Comparison of ENCODE assay signal across 24 cellular contexts in the genomic region with DNA sequence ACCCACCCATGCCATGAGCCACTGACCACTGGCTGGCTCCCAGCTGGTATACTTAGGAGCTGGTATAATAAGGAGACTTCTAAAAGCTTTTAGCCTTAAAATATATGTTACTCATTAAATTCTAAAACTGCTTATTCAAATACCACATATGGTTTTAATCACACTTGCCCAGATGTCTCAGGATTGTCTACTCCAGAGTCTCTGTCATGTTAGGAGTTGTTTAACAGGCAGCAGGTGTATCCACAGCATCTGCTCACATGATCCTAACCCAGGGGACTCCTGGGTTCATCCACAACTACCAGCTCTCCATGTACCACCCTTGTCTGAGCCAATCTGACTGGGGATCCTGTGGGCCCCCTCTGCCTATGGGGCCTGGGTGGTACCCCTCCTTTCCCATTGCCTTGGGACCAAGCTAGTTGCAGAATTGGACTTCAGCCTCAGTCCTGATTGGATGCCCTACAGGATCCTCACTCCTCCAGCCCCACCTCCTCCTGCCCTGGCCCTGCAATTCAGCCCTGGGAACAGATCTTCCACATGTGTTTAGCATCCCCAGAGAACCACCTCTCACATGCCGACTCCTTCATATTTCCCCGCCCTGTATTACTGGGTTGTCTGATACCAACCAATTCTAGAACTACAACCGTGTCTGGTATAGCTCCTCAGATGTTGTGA.
A peak's percentile ranks its signal among the peaks of the same experiment; 100 is the strongest.
DNase-seq lines count a peak whose midpoint lies in the region; ATAC-seq, FAIRE-seq and TF ChIP-seq lines count a peak whose summit lies in the region.
"Had no signal": no experiment of that assay in that cellular context is flagged by ENCODE, and none has a peak within 500 bp of the region (broad histone marks: within the 10 kb centered on the region; RNA-seq: fewer than 3 reads in every experiment).

No MANE protein-coding gene starts in this region.

- H3K27me3 ChIP-seq in adipocyte (replicated peaks; ENCODE audit: control insufficient read depth, insufficient read depth, low read length) (no peaks in the 10 kb centered on the region), hepatocyte (no peaks in the 10 kb centered on the region)
- H3K27me3 ChIP-seq: body of pancreas, neutrophil, SJSA1, thyroid gland had no signal

- WGBS in hepatocyte (ENCODE audit: low lambda C conversion rate, missing lambda C conversion rate), result 82% methylated on average over 3 of the region's 3 CpGs

- no peak for TF ChIP-seq CTCF in hepatocyte (IDR thresholded peaks at IDR 0.05; ENCODE audit: poor library complexity)

- H3K36me3 ChIP-seq in adipocyte (ENCODE audit: control insufficient read depth, insufficient read depth, low read length, severe bottlenecking) (no peaks in the 10 kb centered on the region), hepatocyte (replicated peaks; ENCODE audit: insufficient read depth, low read depth) (no peaks in the 10 kb centered on the region)
- H3K36me3 ChIP-seq: neutrophil, thyroid gland had no signal

- no peak overlapping the region for H3K4me3 ChIP-seq in adipocyte (ENCODE audit: low read length)
- H3K4me3 ChIP-seq in hepatocyte, result no peak overlapping the region
- H3K4me3 ChIP-seq: body of pancreas, GM12878, SJSA1, thyroid gland had no signal

- H3K9me2 ChIP-seq in hepatocyte (replicated peaks; ENCODE audit: insufficient read depth), result no peaks in the 10 kb centered on the region

- DNase-seq in AG08395 (ENCODE audit: low spot score), result peak; percentile 34
- peak; percentile 57 for DNase-seq in GM03348 (ENCODE audit: low spot score)
- peak; percentile 62 for DNase-seq in adipocyte (ENCODE audit: low read depth)
- no peak for DNase-seq in hepatocyte (ENCODE audit: low spot score)
- DNase-seq in RCC 7860 (ENCODE audit: low spot score), result no peak
- no peak for DNase-seq in NCI-H82 (lab: John Stamatoyannopoulos, UW)
- DNase-seq: activated CD4-positive, CD25-positive, alpha-beta regulatory T cell; activated CD8-positive, alpha-beta memory T cell treated with anti-CD3 and anti-CD28 coated beads for 24 hours; activated T-cell treated with anti-CD3 and anti-CD28 coated beads, Interleukin-2, amount 50 U/mL, for 48 hours; body of pancreas; GF-D8; NCI-H1417 treated with DMSO at 0.1 percent for 48 hours; right cardiac atrium; stimulated activated naive B cell treated with anti-CD40 and anti-IgM and Interleukin-4, amounts not matched to agents 10 μg/mL and 1 μg/mL and 100 μg/mL, for 72 hours; thyroid gland had no signal

- no peak overlapping the region for H3K4me2 ChIP-seq in hepatocyte

- H3K9me3 ChIP-seq in adipocyte (ENCODE audit: control insufficient read depth, low read length) (no peaks in the 10 kb centered on the region), hepatocyte (ENCODE audit: low read depth) (no peaks in the 10 kb centered on the region)
- H3K9me3 ChIP-seq: body of pancreas, neutrophil, SJSA1, thyroid gland had no signal

- no peak overlapping the region for H3K9ac ChIP-seq in adipocyte (ENCODE audit: low read length)

- ATAC-seq in HG03565 (IDR thresholded peaks at IDR 0.05; ENCODE audit: unreplicated experiment), result no peak
- no peak for ATAC-seq in GM21360 (IDR thresholded peaks at IDR 0.05; ENCODE audit: unreplicated experiment)
- ATAC-seq: activated naive CD4-positive, alpha-beta T cell treated with anti-CD3 and anti-CD28 coated beads, Interleukin-2, amount 50 U/mL, for 72 hours; body of pancreas; GM12878; right cardiac atrium; stimulated activated naive B cell treated with anti-CD40 and anti-IgM and Interleukin-4, amounts not matched to agents 10 μg/mL and 1 μg/mL and 100 μg/mL, for 72 hours had no signal

- no peaks in the 10 kb centered on the region for H4K20me1 ChIP-seq in hepatocyte (ENCODE audit: insufficient read depth, poor library complexity, severe bottlenecking)

- H3K79me2 ChIP-seq in hepatocyte, result peaks cover 55% of the 10 kb centered on the region

- FAIRE-seq in RCC 7860 (lab: Jason Lieb, UNC), result no peak
- FAIRE-seq: colon, D721Med, GM12878, GM19239 had no signal

- peak overlapping the region; percentile 94 for H3K27ac ChIP-seq in hepatocyte
- H3K27ac ChIP-seq: body of pancreas, neutrophil, SJSA1, thyroid gland had no signal

- H3K4me1 ChIP-seq in adipocyte (ENCODE audit: control insufficient read depth, insufficient read depth, low read length), result peaks cover 78% of the 10 kb centered on the region
- H3K4me1 ChIP-seq in hepatocyte (ENCODE audit: insufficient read depth), result peaks cover 50% of the 10 kb centered on the region

- H2AFZ ChIP-seq in hepatocyte, result no peak overlapping the region

Comparison
In these comparisons a context has a peak if more than half of its experiments do, and no peak if none do; other contexts are left out.
1. DNase-seq: peak in AG08395 (single experiment), GM03348 (single experiment) and adipocyte (single experiment); none in hepatocyte (single experiment), RCC 7860 (single experiment) and NCI-H82 (single experiment).